Comparison of ENCODE assay signal across 1 cellular context in genomic region chr17:27492470-27492869, GRCh38.
TF ChIP-seq lines count a peak whose summit lies in the region.

No MANE protein-coding gene starts in this region.

TF ChIP-seq in IMR-90, 13 proteins besides CTCF, POLR2A, EP300 and RAD21:
- TF ChIP-seq NFE2L2 (IDR thresholded peaks at IDR 0.05; ENCODE audit: low read depth, low read length) (no peak), USF2 (IDR thresholded peaks at IDR 0.05; ENCODE audit: low read depth, low read length) (no peak), RCOR1 (IDR thresholded peaks at IDR 0.05; ENCODE audit: insufficient replicate concordance, low read length) (no peak), SMC3 (IDR thresholded peaks at IDR 0.05; ENCODE audit: low read depth, low read length) (no peak), CHD1 (IDR thresholded peaks at IDR 0.05; ENCODE audit: low read depth, low read length) (no peak), CEBPB (IDR thresholded peaks at IDR 0.05; ENCODE audit: low read depth, low read length) (no peak), ELK1 (IDR thresholded peaks at IDR 0.05; ENCODE audit: borderline replicate concordance, low read depth, low read length) (no peak), FOS (IDR thresholded peaks at IDR 0.05; ENCODE audit: low read depth, low read length) (no peak), RFX5 (IDR thresholded peaks at IDR 0.05; ENCODE audit: low read depth, low read length) (no peak), MAFK (IDR thresholded peaks at IDR 0.05; ENCODE audit: low read depth, low read length) (no peak), MAZ (IDR thresholded peaks at IDR 0.05; ENCODE audit: borderline replicate concordance, low read depth, low read length) (no peak), MXI1 (IDR thresholded peaks at IDR 0.05; ENCODE audit: borderline replicate concordance, low read depth, low read length) (no peak), BHLHE40 (IDR thresholded peaks at IDR 0.05; ENCODE audit: low read depth, low read length) (no peak)
